ENCODE assay signal across 8 cellular contexts in genomic region chr6:118509009-118509617, GRCh38. TPM values are rescaled to one million over a fixed set of nuclear protein-coding genes. Genes with fewer than 3 reads are reported as not detected.
DNase-seq lines count a peak whose midpoint lies in the region; ATAC-seq and TF ChIP-seq lines count a peak whose summit lies in the region.

No MANE protein-coding gene starts in this region.

- peak; percentile 48 for DNase-seq in HCEC 1CT
- DNase-seq in RPMI7951 (ENCODE audit: low read depth): peak; percentile 22
- DNase-seq in foreskin fibroblast: peak; percentile 19 to 68
- DNase-seq in stromal cell of bone marrow (ENCODE audit: low read depth): peak; percentile 14
- DNase-seq in vagina (ENCODE audit: extremely low spot score in 2 of 2): no peak
- DNase-seq in GM19240 (ENCODE audit: insufficient read length, low spot score): no peak

- H3K9me3 ChIP-seq in vagina: no peaks in the 10 kb centered on the region

- no peaks in the 10 kb centered on the region for H3K36me3 ChIP-seq in vagina

- H3K27me3 ChIP-seq in vagina: no peaks in the 10 kb centered on the region

- H3K4me3 ChIP-seq in foreskin fibroblast (ENCODE audit: low read depth in 1 of 2, low read length in 2 of 2): no peak overlapping the region
- H3K4me3 ChIP-seq in vagina: no peak overlapping the region

- intact Hi-C loops in vagina (cut with DNase I): loop anchor here (10.0 kb wide), 1 partner anchor 224 kb away; no protein-coding TSS in a partner anchor

- H3K27ac ChIP-seq in C4-2B: no peak overlapping the region
- no peak overlapping the region for H3K27ac ChIP-seq in vagina

- H3K4me1 ChIP-seq in vagina: no peaks in the 10 kb centered on the region

- no peak for ATAC-seq in GM21367 (IDR thresholded peaks at IDR 0.05; ENCODE audit: unreplicated experiment)

- TF ChIP-seq CTCF in C4-2B (conservative IDR thresholded peaks at IDR 0.05): peak; percentile 89
- peak; percentile 75 for TF ChIP-seq CTCF in foreskin fibroblast (IDR thresholded peaks at IDR 0.05; ENCODE audit: low read depth, low read length)
- no peak for TF ChIP-seq CTCF in vagina (IDR thresholded peaks at IDR 0.05)

- no peak for TF ChIP-seq POLR2A in vagina (IDR thresholded peaks at IDR 0.05)

RNA-seq across cellular contexts. Expression of gene PLN, which starts 39.0 kb away (rescaled TPM):
- total RNA-seq in RPMI7951 (2014; rRNA removed; shearing (Covaris generic)): not detected in 2 replicates
- 33.9 TPM for total RNA-seq in vagina

Comparison
In these comparisons a context has a peak if more than half of its experiments do, and no peak if none do; other contexts are left out.
1. CTCF ChIP-seq: peak in C4-2B (single experiment) and foreskin fibroblast (single experiment); none in vagina (0 of 3).
2. DNase-seq: peak in HCEC 1CT (single experiment), RPMI7951 (single experiment), foreskin fibroblast (2 of 2) and stromal cell of bone marrow (single experiment); none in vagina (0 of 2) and GM19240 (single experiment).
3. RNA of gene PLN, which starts 39.0 kb away (total RNA-seq): 33.9 TPM in vagina (single experiment); not detected in RPMI7951; every median in the first group is over 10 times any median in the second.